ENCODE assay signal across 22 cellular contexts in the genomic region with DNA sequence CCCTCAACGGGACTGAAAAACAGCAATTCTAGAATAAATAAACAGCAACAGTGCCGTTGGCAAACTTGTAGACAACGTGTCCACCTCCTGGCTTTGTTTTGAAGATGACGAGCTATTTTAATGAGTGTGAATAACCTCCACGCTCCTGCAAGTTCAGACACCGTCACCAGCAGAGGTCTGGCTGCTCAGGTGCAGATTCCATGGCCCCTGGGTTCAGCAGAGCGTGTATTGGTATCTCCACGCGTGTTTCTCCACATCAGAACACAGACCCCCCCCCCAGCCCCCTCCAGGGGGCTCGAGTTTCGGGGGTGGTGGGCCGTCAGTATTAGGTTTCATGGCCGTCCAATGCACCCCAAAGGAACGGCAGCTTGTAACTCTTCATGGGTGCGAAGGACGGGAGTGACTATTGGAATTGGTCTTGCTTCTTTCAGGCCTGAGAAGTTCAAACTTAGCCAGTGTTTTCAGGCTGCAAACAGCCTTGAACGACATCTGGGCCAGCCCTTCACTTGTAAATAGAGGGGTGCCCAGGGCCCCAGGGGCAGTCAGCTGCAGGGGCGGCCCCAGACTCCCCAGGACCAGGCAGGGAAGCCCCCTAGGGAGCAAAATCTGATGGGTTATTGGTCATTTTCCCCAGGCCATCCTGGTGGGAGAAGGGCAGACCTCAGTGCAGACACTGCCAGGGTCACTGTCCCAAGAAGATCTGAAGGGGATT.
"Had no signal": no experiment of that assay in that cellular context is flagged by ENCODE, and none has a peak within 500 bp of the region (broad histone marks: within the 10 kb centered on the region; RNA-seq: fewer than 3 reads in every experiment).

No MANE protein-coding gene starts in this region.

- H2AFZ ChIP-seq: parathyroid adenoma had no signal

- H3K27me3 Mint-ChIP-seq: dendritic cell treated with granulocyte-macrophage colony-stimulating factor and Interleukin-4, amounts not matched to agents 40 ng/mL and 50 ng/mL, for 4 days had no signal

- H3K36me3 Mint-ChIP-seq: immature natural killer cell, natural killer cell had no signal

- H3K4me1 Mint-ChIP-seq: immature natural killer cell, natural killer cell had no signal

- H3K36me3 ChIP-seq: esophagus squamous epithelium, gastroesophageal sphincter, sigmoid colon, stomach, thoracic aorta had no signal

- H3K79me2 ChIP-seq: parathyroid adenoma had no signal

- H3K27ac Mint-ChIP-seq: dendritic cell treated with granulocyte-macrophage colony-stimulating factor and Interleukin-4, amounts not matched to agents 40 ng/mL and 50 ng/mL, for 4 days; effector memory CD8-positive, alpha-beta T cell; immature natural killer cell; natural killer cell had no signal

- H3K9me3 ChIP-seq: esophagus squamous epithelium, gastroesophageal sphincter, psoas muscle, sigmoid colon, stomach, thoracic aorta had no signal

- H3K9me3 Mint-ChIP-seq: dendritic cell treated with granulocyte-macrophage colony-stimulating factor and Interleukin-4, amounts not matched to agents 40 ng/mL and 50 ng/mL, for 4 days; effector memory CD8-positive, alpha-beta T cell; natural killer cell; neural crest cell had no signal

- H3K4me1 ChIP-seq: esophagus squamous epithelium, gastroesophageal sphincter, parathyroid adenoma, psoas muscle, sigmoid colon, stomach had no signal

- H3K4me3 ChIP-seq: esophagus squamous epithelium, gastroesophageal sphincter, psoas muscle, sigmoid colon, skin epidermis, stomach, thoracic aorta had no signal

- H3K27ac ChIP-seq: epithelial cell of prostate, esophagus squamous epithelium, gastroesophageal sphincter, parathyroid adenoma, psoas muscle, sigmoid colon, skin epidermis, stomach, thoracic aorta had no signal

- H3K4me3 Mint-ChIP-seq: dendritic cell treated with granulocyte-macrophage colony-stimulating factor and Interleukin-4, amounts not matched to agents 40 ng/mL and 50 ng/mL, for 4 days; effector memory CD8-positive, alpha-beta T cell; immature natural killer cell; natural killer cell; neural crest cell had no signal

- H3K9ac ChIP-seq: parathyroid adenoma had no signal

- DNase-seq: effector memory CD8-positive, alpha-beta T cell; esophagus squamous epithelium; foreskin fibroblast; immature natural killer cell; left colon; left ventricle myocardium superior; mammary epithelial cell; natural killer cell; stimulated activated CD4-positive, alpha-beta T cell treated with anti-CD3 and anti-CD28 coated beads, Interleukin-12 subunit alpha, Interleukin-12 subunit beta, amount 100 ng/mL, for 4 hours; stimulated activated naive CD4-positive, alpha-beta T cell; stomach; substantia nigra; trophoblast cell had no signal
